In the genomic region with DNA sequence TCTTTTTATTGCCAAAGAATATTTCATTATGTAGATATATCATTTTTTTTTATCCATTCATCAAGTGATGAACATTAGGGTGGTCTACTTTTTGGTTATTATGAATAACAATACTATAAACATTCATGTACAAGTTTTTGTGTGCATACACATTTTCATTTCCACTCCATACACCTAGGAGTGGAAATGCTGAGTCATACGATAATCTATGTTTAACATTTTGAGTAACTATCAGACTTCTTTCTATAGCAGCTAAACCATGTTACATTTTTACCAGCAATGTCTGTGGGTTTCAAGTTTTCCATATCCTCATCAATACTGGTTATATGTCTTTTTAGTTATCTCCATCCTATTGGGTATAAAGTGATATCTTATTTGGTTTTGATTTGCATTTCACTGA, we compare ENCODE assay signal across 17 cellular contexts.
DNase-seq lines count a peak whose midpoint lies in the region; ATAC-seq lines count a peak whose summit lies in the region.
"Had no signal": no experiment of that assay in that cellular context is flagged by ENCODE, and none has a peak within 500 bp of the region (broad histone marks: within the 10 kb centered on the region; RNA-seq: fewer than 3 reads in every experiment).

No MANE protein-coding gene starts in this region.

- H3K4me1 Mint-ChIP-seq in CD4-positive, alpha-beta memory T cell: no peaks in the 10 kb centered on the region
- no peaks in the 10 kb centered on the region for H3K4me1 Mint-ChIP-seq in activated naive CD4-positive, alpha-beta T cell treated with anti-CD3 and anti-CD28 coated beads, Interleukin-2, amount 10 ng/mL, durations not matched to agents 7 days and 5 days
- H3K4me1 Mint-ChIP-seq: GM23338 had no signal

- ATAC-seq in HG02885 (IDR thresholded peaks at IDR 0.05; ENCODE audit: poor library complexity, unreplicated experiment): peak; percentile 54
- ATAC-seq: CD8-positive, alpha-beta T cell; GM23338 had no signal

- H3K9me3 Mint-ChIP-seq in CD4-positive, alpha-beta memory T cell: no peaks in the 10 kb centered on the region
- no peaks in the 10 kb centered on the region for H3K9me3 Mint-ChIP-seq in activated naive CD4-positive, alpha-beta T cell treated with anti-CD3 and anti-CD28 coated beads, Interleukin-2, amount 10 ng/mL, durations not matched to agents 7 days and 5 days
- H3K9me3 Mint-ChIP-seq: CD8-positive, alpha-beta T cell; GM23338 had no signal

- no peaks in the 10 kb centered on the region for H3K36me3 ChIP-seq in CD4-positive, alpha-beta memory T cell (ENCODE audit: insufficient read depth, low read length)
- H3K36me3 ChIP-seq in SJCRH30: no peaks in the 10 kb centered on the region
- H3K36me3 ChIP-seq: BLaER1 had no signal

- intact Hi-C loops in CD4-positive, alpha-beta memory T cell (cut with micrococcal nuclease): no loop called here

- no peak overlapping the region for H3K27ac Mint-ChIP-seq in CD4-positive, alpha-beta memory T cell
- no peak overlapping the region for H3K27ac Mint-ChIP-seq in activated naive CD4-positive, alpha-beta T cell treated with anti-CD3 and anti-CD28 coated beads, Interleukin-2, amount 10 ng/mL, durations not matched to agents 7 days and 5 days
- H3K27ac Mint-ChIP-seq: CD14-positive monocyte; CD8-positive, alpha-beta T cell; GM23338 had no signal

- no peaks in the 10 kb centered on the region for H3K9me3 ChIP-seq in CD4-positive, alpha-beta memory T cell (ENCODE audit: control insufficient read depth in 1 of 2, low read length in 2 of 2)
- no peaks in the 10 kb centered on the region for H3K9me3 ChIP-seq in SJCRH30 (replicated peaks)
- H3K9me3 ChIP-seq: BLaER1 had no signal

- peak; percentile 1 for DNase-seq in DMS53 (lab: John Stamatoyannopoulos, UW)
- DNase-seq in DMS53 treated with DMSO at 0.1 percent for 48 hours (lab: John Stamatoyannopoulos, UW; ENCODE audit: unreplicated experiment): no peak
- DNase-seq in OCI-M1 (lab: John Stamatoyannopoulos, UW): peak; percentile 10
- no peak for DNase-seq in CD4-positive, alpha-beta memory T cell
- no peak for DNase-seq in SJCRH30
- DNase-seq in activated naive CD4-positive, alpha-beta T cell treated with anti-CD3 and anti-CD28 coated beads, Interleukin-2, amount 10 ng/mL, durations not matched to agents 7 days and 5 days: no peak
- DNase-seq: Calu3; CD8-positive, alpha-beta T cell; DMS 273 treated with DMSO at 0.1 percent for 48 hours; DMS79; GDM1 had no signal

- CTCF ChIA-PET in CD4-positive, alpha-beta memory T cell (lab: Charles Lee; ENCODE audit: partially characterized antibody): no interaction called here
- CTCF ChIA-PET in activated naive CD4-positive, alpha-beta T cell treated with anti-CD3 and anti-CD28 coated beads, Interleukin-2, amount 10 ng/mL, durations not matched to agents 7 days and 5 days (lab: Charles Lee): no interaction called here

- peaks cover 1 to 2% of the 10 kb centered on the region in 2 donors for H3K27me3 Mint-ChIP-seq in CD4-positive, alpha-beta memory T cell
- H3K27me3 Mint-ChIP-seq in activated naive CD4-positive, alpha-beta T cell treated with anti-CD3 and anti-CD28 coated beads, Interleukin-2, amount 10 ng/mL, durations not matched to agents 7 days and 5 days: no peaks in the 10 kb centered on the region

- no peak overlapping the region for H3K4me3 ChIP-seq in CD4-positive, alpha-beta memory T cell (ENCODE audit: low read length in 2 of 2)
- no peak overlapping the region for H3K4me3 ChIP-seq in SJCRH30
- H3K4me3 ChIP-seq: BLaER1, GM23338 had no signal

- no peaks in the 10 kb centered on the region for H3K36me3 Mint-ChIP-seq in CD4-positive, alpha-beta memory T cell
- no peaks in the 10 kb centered on the region for H3K36me3 Mint-ChIP-seq in activated naive CD4-positive, alpha-beta T cell treated with anti-CD3 and anti-CD28 coated beads, Interleukin-2, amount 10 ng/mL, durations not matched to agents 7 days and 5 days
- H3K36me3 Mint-ChIP-seq: CD14-positive monocyte; CD8-positive, alpha-beta T cell had no signal

- no peaks in the 10 kb centered on the region for H3K27me3 ChIP-seq in CD4-positive, alpha-beta memory T cell (ENCODE audit: insufficient read depth, low read length)
- H3K27me3 ChIP-seq in SJCRH30: no peaks in the 10 kb centered on the region
- H3K27me3 ChIP-seq: BLaER1 had no signal

- H3K4me3 Mint-ChIP-seq in CD4-positive, alpha-beta memory T cell: no peak overlapping the region
- no peak overlapping the region for H3K4me3 Mint-ChIP-seq in activated naive CD4-positive, alpha-beta T cell treated with anti-CD3 and anti-CD28 coated beads, Interleukin-2, amount 10 ng/mL, durations not matched to agents 7 days and 5 days
- H3K4me3 Mint-ChIP-seq: CD14-positive monocyte; CD8-positive, alpha-beta T cell; GM23338 had no signal

- no peaks in the 10 kb centered on the region for H3K4me1 ChIP-seq in CD4-positive, alpha-beta memory T cell (ENCODE audit: insufficient read depth, low read length)
- H3K4me1 ChIP-seq in SJCRH30: no peaks in the 10 kb centered on the region

- no peak overlapping the region for H3K27ac ChIP-seq in CD4-positive, alpha-beta memory T cell (ENCODE audit: low read depth, low read length)
- H3K27ac ChIP-seq in SJCRH30: no peak overlapping the region
- H3K27ac ChIP-seq: 22Rv1, BLaER1, KMS-11 had no signal

- POLR2A ChIA-PET in CD4-positive, alpha-beta memory T cell (lab: Charles Lee; ENCODE audit: partially characterized antibody): no interaction called here

Comparison
In these comparisons a context has a peak if more than half of its experiments do, and no peak if none do; other contexts are left out.
1. DNase-seq: peak in DMS53 (single experiment) and OCI-M1 (single experiment); none in DMS53 treated with DMSO at 0.1 percent for 48 hours (single experiment), CD4-positive, alpha-beta memory T cell (0 of 5), SJCRH30 (0 of 2) and activated naive CD4-positive, alpha-beta T cell treated with anti-CD3 and anti-CD28 coated beads, Interleukin-2, amount 10 ng/mL, durations not matched to agents 7 days and 5 days (single experiment).